In genomic region chr1:112722601-112723510, GRCh38 we compare ENCODE assay signal across 8 cellular contexts. TPM values are rescaled to one million over a fixed set of nuclear protein-coding genes. Genes with fewer than 3 reads are reported as not detected.
DNase-seq lines count a peak whose midpoint lies in the region; ATAC-seq and TF ChIP-seq lines count a peak whose summit lies in the region.

No MANE protein-coding gene starts in this region.

- no peak for ATAC-seq in GM21723 (IDR thresholded peaks at IDR 0.05; ENCODE audit: unreplicated experiment)

- no peaks in the 10 kb centered on the region for H3K9me3 Mint-ChIP-seq in endothelial cell (ENCODE audit: unreplicated experiment)

- H3K27ac ChIP-seq in osteoblast (ENCODE audit: low read depth, low read length): peak overlapping the region; percentile 33

- TF ChIP-seq CTCF in endothelial cell (IDR thresholded peaks at IDR 0.05; ENCODE audit: unreplicated experiment) (no peak), osteoblast (IDR thresholded peaks at IDR 0.05; ENCODE audit: extremely low read depth, low read depth, low read length) (peak; percentile 9)

- no peaks in the 10 kb centered on the region for H3K9me3 ChIP-seq in osteoblast (ENCODE audit: low read depth, low read length)

- no peak overlapping the region for H3K27ac Mint-ChIP-seq in endothelial cell (ENCODE audit: unreplicated experiment)

- H3K4me3 ChIP-seq in osteoblast (ENCODE audit: insufficient read depth, low read length): no peak overlapping the region

- peaks cover 18% of the 10 kb centered on the region for H3K4me1 ChIP-seq in osteoblast (ENCODE audit: insufficient read depth, low read length)

- peak overlapping the region; percentile 51 for H3K4me2 ChIP-seq in osteoblast (ENCODE audit: insufficient read depth, low read length)

- H3K79me2 ChIP-seq in osteoblast (ENCODE audit: insufficient read depth, low read length): no peaks in the 10 kb centered on the region

- no peaks in the 10 kb centered on the region for H3K27me3 ChIP-seq in osteoblast (ENCODE audit: insufficient read depth, low read length)

- H3K36me3 ChIP-seq in osteoblast (ENCODE audit: insufficient read depth, low read length): no peaks in the 10 kb centered on the region

- H3K4me1 Mint-ChIP-seq in endothelial cell (ENCODE audit: unreplicated experiment): peaks cover 7% of the 10 kb centered on the region

- peak; percentile 32 for DNase-seq in GF-D8 (lab: John Stamatoyannopoulos, UW)
- peak; percentile 49 for DNase-seq in NCI-H526 treated with DMSO at 0.1 percent for 48 hours (lab: John Stamatoyannopoulos, UW)
- DNase-seq in endothelial cell (ENCODE audit: low spot score): no peak
- DNase-seq in osteoblast (ENCODE audit: insufficient read length, low spot score, missing footprints): peak; percentile 88
- no peak for DNase-seq in germinal center (ENCODE audit: low spot score)
- no peak for DNase-seq in activated CD8-positive, alpha-beta memory T cell treated with anti-CD3 and anti-CD28 coated beads, Interleukin-2, amount 50 U/mL, for 4 hours
- DNase-seq in dermis blood vessel endothelial cell: no peak

- no peaks in the 10 kb centered on the region for H3K36me3 Mint-ChIP-seq in endothelial cell (ENCODE audit: low read depth, unreplicated experiment)

- peaks cover 7% of the 10 kb centered on the region for H3K27me3 Mint-ChIP-seq in endothelial cell (ENCODE audit: unreplicated experiment)

- H2AFZ ChIP-seq in osteoblast (ENCODE audit: low read length): peak overlapping the region; percentile 78

- H3K4me3 Mint-ChIP-seq in endothelial cell (ENCODE audit: unreplicated experiment): peak overlapping the region; percentile 67

- no peaks in the 10 kb centered on the region for H4K20me1 ChIP-seq in osteoblast (ENCODE audit: insufficient read depth, low read length)

RNA-seq across cellular contexts. Expression of gene PPM1J, which starts 7.7 kb away (rescaled TPM):
- 1.6 TPM for total RNA-seq in endothelial cell (ENCODE audit: unreplicated experiment)
- 0.59 and 1.1 TPM in 2 replicates for total RNA-seq in osteoblast
- total RNA-seq in dermis blood vessel endothelial cell: 0.68 and 0.74 TPM in 2 replicates

RNA-seq across cellular contexts. Expression of gene RHOC, which starts 15.9 kb away (rescaled TPM):
- 300 TPM for total RNA-seq in endothelial cell (ENCODE audit: unreplicated experiment)
- total RNA-seq in osteoblast: 276 and 325 TPM in 2 replicates
- 579 and 920 TPM in 2 replicates for total RNA-seq in dermis blood vessel endothelial cell

RNA-seq across cellular contexts. Expression of gene MOV10, which starts 48.4 kb away (rescaled TPM):
- 43.5 TPM for total RNA-seq in endothelial cell (ENCODE audit: unreplicated experiment)
- total RNA-seq in osteoblast: 35.1 and 38.7 TPM in 2 replicates
- total RNA-seq in dermis blood vessel endothelial cell: 62.8 and 85.2 TPM in 2 replicates

Comparison
In these comparisons a context has a peak if more than half of its experiments do, and no peak if none do; other contexts are left out.
1. DNase-seq: peak in GF-D8 (single experiment), NCI-H526 treated with DMSO at 0.1 percent for 48 hours (single experiment) and osteoblast (single experiment); none in endothelial cell (single experiment), germinal center (single experiment), activated CD8-positive, alpha-beta memory T cell treated with anti-CD3 and anti-CD28 coated beads, Interleukin-2, amount 50 U/mL, for 4 hours (single experiment) and dermis blood vessel endothelial cell (single experiment).